In the genomic region with DNA sequence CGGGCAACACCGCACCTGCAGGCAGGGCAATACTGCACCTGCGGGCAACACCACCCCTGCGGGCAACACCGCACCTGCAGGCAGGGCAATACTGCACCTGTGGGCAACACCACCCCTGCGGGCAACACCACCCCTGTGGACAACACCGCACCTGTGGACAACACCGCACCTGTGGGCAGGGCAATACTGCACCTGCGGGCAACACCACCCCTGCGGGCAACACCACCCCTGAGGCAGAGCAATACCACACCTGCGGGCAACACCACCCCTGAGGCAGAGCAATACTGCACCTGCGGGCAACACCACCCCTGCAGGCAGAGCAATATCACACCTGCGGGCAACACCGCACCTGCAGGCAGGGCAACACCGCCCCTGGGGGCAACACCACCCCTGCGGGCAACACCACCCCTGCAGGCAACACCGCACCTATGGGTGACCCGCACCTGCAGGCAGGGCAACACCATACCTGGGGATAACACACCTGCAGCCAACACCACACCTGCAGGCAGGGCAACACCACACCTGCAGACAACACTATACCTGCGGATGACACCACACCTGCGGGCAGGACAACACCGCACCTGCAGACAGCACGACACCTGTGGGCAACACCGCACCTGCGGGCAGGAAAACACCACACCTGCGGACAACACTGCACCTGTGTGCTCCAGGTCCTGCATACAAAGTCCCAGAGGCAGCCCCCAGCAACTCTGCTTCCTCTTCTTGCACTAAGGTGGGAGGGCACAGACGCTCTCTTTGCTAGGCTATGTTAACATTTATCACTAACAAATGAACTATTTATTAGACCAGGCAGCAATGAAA, we compare ENCODE assay signal across 21 cellular contexts.
"Had no signal": no experiment of that assay in that cellular context is flagged by ENCODE, and none has a peak within 500 bp of the region (broad histone marks: within the 10 kb centered on the region; RNA-seq: fewer than 3 reads in every experiment).

No MANE protein-coding gene starts in this region.

- H3K4me1 ChIP-seq: colonic mucosa, esophagus squamous epithelium, gastrocnemius medialis, tibial nerve, uterus had no signal

- H3K27me3 ChIP-seq: colonic mucosa, dorsolateral prefrontal cortex, esophagus squamous epithelium, gastrocnemius medialis, tibial nerve, uterus had no signal

- H3K4me3 ChIP-seq: colonic mucosa, dorsolateral prefrontal cortex, esophagus squamous epithelium, gastrocnemius medialis, tibial nerve, uterus had no signal

- H3K9me3 ChIP-seq: colonic mucosa, esophagus squamous epithelium, gastrocnemius medialis, tibial nerve, uterus had no signal

- DNase-seq: activated CD4-positive, alpha-beta T cell treated with anti-CD3 and anti-CD28 coated beads for 1 hour; activated CD4-positive, alpha-beta T cell treated with anti-CD3 and anti-CD28 coated beads, Interleukin-2, amount 50 U/mL, for 1 hour; activated naive CD4-positive, alpha-beta T cell; activated T-cell treated with anti-CD3 and anti-CD28 coated beads, Interleukin-2, amount 50 U/mL, for 1 hour; central memory CD4-positive, alpha-beta T cell; colonic mucosa; esophagus squamous epithelium; gastrocnemius medialis; hippocampal formation; left ventricle myocardium superior; occipital lobe; retina; stimulated activated CD4-positive, alpha-beta T cell treated with anti-CD3 and anti-CD28 coated beads, Interleukin-12 subunit alpha, Interleukin-12 subunit beta, amount 100 ng/mL, for 4 hours; stimulated activated CD4-positive, alpha-beta T cell treated with anti-CD3 and anti-CD28 coated beads, Interleukin-4, amount 100 ng/mL, for 4 hours; T-cell; uterus; WERI-Rb-1 had no signal

- ATAC-seq: gastrocnemius medialis, left ventricle myocardium superior, T-cell had no signal

- FAIRE-seq: astrocyte, TTC549 had no signal

- H3K27ac ChIP-seq: colonic mucosa, dorsolateral prefrontal cortex, esophagus squamous epithelium, gastrocnemius medialis, tibial nerve, uterus, WERI-Rb-1 had no signal

- H3K36me3 ChIP-seq: colonic mucosa, gastrocnemius medialis, uterus had no signal
